20 cellular contexts compared by ENCODE assay signal in the genomic region with DNA sequence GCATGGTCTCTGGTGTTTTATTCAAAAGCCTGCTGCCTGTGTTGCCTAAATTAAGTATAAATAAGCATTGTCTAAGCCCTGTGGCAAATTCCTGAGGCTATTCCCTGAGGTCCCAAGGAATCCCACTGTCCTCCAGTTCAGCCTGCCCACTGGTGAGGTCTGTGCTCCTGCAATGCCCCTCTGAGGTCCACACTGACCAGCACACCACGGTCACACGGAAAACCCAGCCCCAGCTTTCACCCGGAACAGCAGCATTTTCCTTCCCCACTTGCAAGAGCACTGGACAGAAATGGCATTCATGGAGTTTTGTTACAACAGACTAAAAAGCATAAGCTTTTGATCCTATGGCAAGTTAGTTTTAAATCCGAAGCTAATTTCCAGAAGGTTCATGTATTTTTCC.
A peak's percentile ranks its signal among the peaks of the same experiment; 100 is the strongest.
DNase-seq lines count a peak whose midpoint lies in the region; ATAC-seq and TF ChIP-seq lines count a peak whose summit lies in the region.
"Had no signal": no experiment of that assay in that cellular context is flagged by ENCODE, and none has a peak within 500 bp of the region (broad histone marks: within the 10 kb centered on the region; RNA-seq: fewer than 3 reads in every experiment).

No MANE protein-coding gene starts in this region.

- H2AK5ac ChIP-seq in neuronal stem cell (ENCODE audit: low read depth, low read length) = no peak overlapping the region

- H3K36me3 ChIP-seq in adipocyte (ENCODE audit: control insufficient read depth, insufficient read depth, low read length, severe bottlenecking) (no peaks in the 10 kb centered on the region), neuronal stem cell (replicated peaks in 1 of 2; ENCODE audit: control insufficient read depth in 2 of 2, insufficient read depth in 2 of 2, low read length in 2 of 2) (no peaks in the 10 kb centered on the region), Caco-2 (ENCODE audit: control insufficient read depth, insufficient read depth, low read length) (no peaks in the 10 kb centered on the region)
- H3K36me3 ChIP-seq in CD4-positive, alpha-beta memory T cell (ENCODE audit: insufficient read depth, low read length) = no peaks in the 10 kb centered on the region

- H3K4me1 Mint-ChIP-seq in nephron (peaks cover 12% of the 10 kb centered on the region), Caco-2 (ENCODE audit: low read depth, unreplicated experiment) (no peaks in the 10 kb centered on the region)
- H3K4me1 Mint-ChIP-seq in CD4-positive, alpha-beta memory T cell = no peaks in the 10 kb centered on the region

- H3K23ac ChIP-seq in neuronal stem cell (ENCODE audit: low read depth, low read length, poor library complexity) = no peak overlapping the region

- BruUV-seq in Caco-2 (replicated peaks; lab: Mats Ljungman, UMichigan) = no TSS peak

- no peak overlapping the region for H4K91ac ChIP-seq in neuronal stem cell (ENCODE audit: low read depth, low read length, poor library complexity)

- POLR2A ChIA-PET in Caco-2 (lab: Charles Lee) = interaction anchor here (0.7 kb wide), 1 partner anchor 16 kb away, joined by 3 read pairs; no protein-coding TSS in a partner anchor
- POLR2A ChIA-PET in CD4-positive, alpha-beta memory T cell (lab: Charles Lee; ENCODE audit: partially characterized antibody) = no interaction called here

- no peak overlapping the region for H2BK12ac ChIP-seq in neuronal stem cell (ENCODE audit: low read length)

- no peak overlapping the region for H4K8ac ChIP-seq in neuronal stem cell (ENCODE audit: low read depth, low read length)

- H3K9ac ChIP-seq in adipocyte (ENCODE audit: low read length) = no peak overlapping the region
- H3K9ac ChIP-seq in neuronal stem cell (ENCODE audit: low read depth, low read length, poor library complexity) = no peak overlapping the region
- H3K9ac ChIP-seq: GM23248 had no signal

- no peak overlapping the region for H2BK15ac ChIP-seq in neuronal stem cell (ENCODE audit: low read length)

- DNase-seq in AG20443 (ENCODE audit: low spot score) = peak; percentile 19
- peak; percentile 8 for DNase-seq in adipocyte (ENCODE audit: low read depth)
- DNase-seq in neuronal stem cell (ENCODE audit: low spot score) = no peak
- no peak for DNase-seq in Caco-2
- DNase-seq in CD4-positive, alpha-beta memory T cell = no peak
- DNase-seq: 8988T; ACHN; C1 segment of cervical spinal cord; CD8-positive, alpha-beta T cell; DMS 273 treated with DMSO at 0.1 percent for 48 hours; DMS79; EL; GDM1; GM23248; H7; HCEC 1CT had no signal

- intact Hi-C loops in Caco-2 (cut with micrococcal nuclease; ENCODE audit: unreplicated experiment) = no loop called here
- intact Hi-C loops in CD4-positive, alpha-beta memory T cell (cut with micrococcal nuclease) = no loop called here

- H3K27me3 ChIP-seq in adipocyte (replicated peaks; ENCODE audit: control insufficient read depth, insufficient read depth, low read length) (no peaks in the 10 kb centered on the region), neuronal stem cell (ENCODE audit: control insufficient read depth in 3 of 3, insufficient read depth in 3 of 3, low read depth in 1 of 3, low read length in 3 of 3) (peaks cover 0 to 2% (median 0%) of the 10 kb centered on the region in 3 experiments), Caco-2 (replicated peaks; ENCODE audit: control insufficient read depth, insufficient read depth, low read length) (0 out of 2 replicates have a peak, but pooled peaks cover 1% of the 10 kb centered on the region)
- no peaks in the 10 kb centered on the region for H3K27me3 ChIP-seq in CD4-positive, alpha-beta memory T cell (ENCODE audit: insufficient read depth, low read length)

- H3K27ac Mint-ChIP-seq in nephron (peak overlapping the region in 2 of 3 experiments; percentile 16 to 22), Caco-2 (ENCODE audit: unreplicated experiment) (no peak overlapping the region)
- no peak overlapping the region for H3K27ac Mint-ChIP-seq in CD4-positive, alpha-beta memory T cell
- H3K27ac Mint-ChIP-seq: CD8-positive, alpha-beta T cell had no signal

- no peak for TF ChIP-seq CTCF in nephron (IDR thresholded peaks at IDR 0.05; ENCODE audit: unreplicated experiment in 3 of 3)
- no peak for TF ChIP-seq CTCF in Caco-2 (IDR thresholded peaks at IDR 0.05; ENCODE audit: insufficient read depth in 1 of 2, low read depth in 1 of 2, low read length in 1 of 2, severe bottlenecking in 1 of 2, unreplicated experiment in 1 of 2)

- H3K79me1 ChIP-seq in neuronal stem cell (ENCODE audit: low read depth, low read length) = no peaks in the 10 kb centered on the region

- H3K36me3 Mint-ChIP-seq in nephron (ENCODE audit: low read depth) = no peaks in the 10 kb centered on the region
- no peaks in the 10 kb centered on the region for H3K36me3 Mint-ChIP-seq in Caco-2 (ENCODE audit: insufficient read depth, unreplicated experiment)
- H3K36me3 Mint-ChIP-seq in CD4-positive, alpha-beta memory T cell = no peaks in the 10 kb centered on the region
- H3K36me3 Mint-ChIP-seq: CD8-positive, alpha-beta T cell had no signal

- CTCF ChIA-PET in Caco-2 (lab: Charles Lee) = no interaction called here
- CTCF ChIA-PET in CD4-positive, alpha-beta memory T cell (lab: Charles Lee; ENCODE audit: partially characterized antibody) = no interaction called here

- H3K4me2 ChIP-seq in neuronal stem cell (ENCODE audit: insufficient read depth, low read length, poor library complexity, severe bottlenecking) = no peak overlapping the region
- H3K4me2 ChIP-seq: A549 had no signal

- H2BK120ac ChIP-seq in neuronal stem cell (ENCODE audit: low read depth, low read length) = no peak overlapping the region

- H3K14ac ChIP-seq in neuronal stem cell (ENCODE audit: low read length) = no peak overlapping the region

- no peak overlapping the region for H2AFZ ChIP-seq in neuronal stem cell (ENCODE audit: low read length)
- H2AFZ ChIP-seq: GM23248 had no signal

- H3K4me1 ChIP-seq in adipocyte (ENCODE audit: control insufficient read depth, insufficient read depth, low read length) (peaks cover 4% of the 10 kb centered on the region), neuronal stem cell (ENCODE audit: control insufficient read depth in 2 of 2, insufficient read depth in 1 of 2, low read depth in 1 of 2, low read length in 2 of 2) (peaks cover 0 to 11% of the 10 kb centered on the region in 2 donors), Caco-2 (no peaks in the 10 kb centered on the region)
- no peaks in the 10 kb centered on the region for H3K4me1 ChIP-seq in CD4-positive, alpha-beta memory T cell (ENCODE audit: insufficient read depth, low read length)
- H3K4me1 ChIP-seq: A549 had no signal

- H3K9me3 ChIP-seq in adipocyte (ENCODE audit: control insufficient read depth, low read length) (no peaks in the 10 kb centered on the region), neuronal stem cell (replicated peaks in 1 of 2; ENCODE audit: control insufficient read depth in 2 of 2, insufficient read depth in 1 of 2, low read depth in 1 of 2, low read length in 2 of 2) (no peaks in the 10 kb centered on the region), Caco-2 (no peaks in the 10 kb centered on the region)
- H3K9me3 ChIP-seq in CD4-positive, alpha-beta memory T cell (ENCODE audit: control insufficient read depth in 1 of 2, low read length in 2 of 2) = no peaks in the 10 kb centered on the region
- H3K9me3 ChIP-seq: A549 had no signal

- H3K27me3 Mint-ChIP-seq in nephron (ENCODE audit: low read depth) (peaks cover 3% of the 10 kb centered on the region), Caco-2 (ENCODE audit: insufficient read depth, unreplicated experiment) (peaks cover 6% of the 10 kb centered on the region)
- H3K27me3 Mint-ChIP-seq in CD4-positive, alpha-beta memory T cell = peaks cover 3 to 4% of the 10 kb centered on the region in 2 donors

- ATAC-seq in HG03521 (IDR thresholded peaks at IDR 0.05; ENCODE audit: unreplicated experiment) = no peak
- ATAC-seq: A549; CD8-positive, alpha-beta T cell; GM12878 had no signal

- H2BK5ac ChIP-seq in neuronal stem cell (ENCODE audit: low read length) = no peak overlapping the region

- H3K4me3 Mint-ChIP-seq in nephron = no peak overlapping the region
- no peak overlapping the region for H3K4me3 Mint-ChIP-seq in Caco-2 (ENCODE audit: unreplicated experiment)
- H3K4me3 Mint-ChIP-seq in CD4-positive, alpha-beta memory T cell = no peak overlapping the region
- H3K4me3 Mint-ChIP-seq: CD8-positive, alpha-beta T cell had no signal

- H3K27ac ChIP-seq in neuronal stem cell (replicated peaks; ENCODE audit: low read length) = no peak overlapping the region
- no peak overlapping the region for H3K27ac ChIP-seq in CD4-positive, alpha-beta memory T cell (ENCODE audit: low read depth, low read length)
- H3K27ac ChIP-seq: A549, GM23248 had no signal

- H3K18ac ChIP-seq in neuronal stem cell (ENCODE audit: low read length) = peak overlapping the region; percentile 76

- H3K4ac ChIP-seq in neuronal stem cell (ENCODE audit: low read length) = no peak overlapping the region

- H3K9me3 Mint-ChIP-seq in nephron (no peaks in the 10 kb centered on the region), Caco-2 (ENCODE audit: unreplicated experiment) (no peaks in the 10 kb centered on the region)
- no peaks in the 10 kb centered on the region for H3K9me3 Mint-ChIP-seq in CD4-positive, alpha-beta memory T cell
- H3K9me3 Mint-ChIP-seq: CD8-positive, alpha-beta T cell had no signal

- WGBS in neuronal stem cell (ENCODE audit: extremely low coverage in 2 of 2, insufficient read length in 2 of 2, insufficient replicate concordance in 1 of 2), 2 donors = no CpG with 5 or more reads among the region's 4 CpGs

- no peak overlapping the region for H3K4me3 ChIP-seq in adipocyte (ENCODE audit: low read length)
- H3K4me3 ChIP-seq in neuronal stem cell (ENCODE audit: low read length in 2 of 2) = no peak overlapping the region
- no peak overlapping the region for H3K4me3 ChIP-seq in Caco-2 (ENCODE audit: low read depth, low read length)
- no peak overlapping the region for H3K4me3 ChIP-seq in CD4-positive, alpha-beta memory T cell (ENCODE audit: low read length in 2 of 2)
- H3K4me3 ChIP-seq: A549, GM12878, GM23248 had no signal

Comparison
In these comparisons a context has a peak if more than half of its experiments do, and no peak if none do; other contexts are left out.
1. DNase-seq: peak in AG20443 (single experiment) and adipocyte (single experiment); none in neuronal stem cell (single experiment), Caco-2 (0 of 2) and CD4-positive, alpha-beta memory T cell (0 of 5).
2. H3K27ac Mint-ChIP-seq: peak in nephron (2 of 3); none in Caco-2 (single experiment) and CD4-positive, alpha-beta memory T cell (0 of 7).